Comparison of ENCODE assay signal across 40 cellular contexts in genomic region chr16:1263591-1264216, GRCh38. TPM values are rescaled to one million over a fixed set of nuclear protein-coding genes. Genes with fewer than 3 reads are reported as not detected.
"Had no signal": no experiment of that assay in that cellular context is flagged by ENCODE, and none has a peak within 500 bp of the region (broad histone marks: within the 10 kb centered on the region; RNA-seq: fewer than 3 reads in every experiment).

No MANE protein-coding gene starts in this region.

- H3K36me3 Mint-ChIP-seq: activated naive CD4-positive, alpha-beta T cell treated with anti-CD3 and anti-CD28 coated beads, Interleukin-2, amount 50 U/mL, for 72 hours; activated naive CD8-positive, alpha-beta T cell treated with anti-CD3 and anti-CD28 coated beads for 36 hours had no signal

- H3K4me3 Mint-ChIP-seq: activated CD4-positive, alpha-beta memory T cell treated with anti-CD3 and anti-CD28 coated beads, Interleukin-2, amount 10 ng/mL, durations not matched to agents 7 days and 5 days; activated CD4-positive, alpha-beta T cell treated with anti-CD3 and anti-CD28 coated beads for 36 hours; activated CD4-positive, alpha-beta T cell treated with anti-CD3 and anti-CD28 coated beads, Interleukin-2, amount 10 ng/mL, durations not matched to agents 7 days and 5 days; activated naive CD4-positive, alpha-beta T cell treated with anti-CD3 and anti-CD28 coated beads for 36 hours; activated naive CD8-positive, alpha-beta T cell treated with anti-CD3 and anti-CD28 coated beads for 36 hours; activated T-cell treated with anti-CD3 and anti-CD28 coated beads, Interleukin-2, amount 50 U/mL, for 4 hours; activated T-cell treated with anti-CD3 and anti-CD28 coated beads, Interleukin-2, amount 50 U/mL, for 72 hours; activated T-helper 1 cell treated with anti-CD3 and anti-CD28 coated beads, Interleukin-12 subunit alpha, Interleukin-12 subunit beta, Interleukin-2, Interleukin-4 antibody, amounts not matched to agents 30 ng/mL and 10 ng/mL and 1 ng/mL, durations not matched to agents 14 hours and 24 hours and 36 hours; activated T-helper 17 cell treated with anti-CD3 and anti-CD28 coated beads, Interleukin-2, amount 50 U/mL, for 72 hours; T-helper 1 cell treated with Interleukin-12 subunit alpha and Interleukin-12 subunit beta and Interleukin-4 antibody, amounts not matched to agents 30 μg/mL and 1 μg/mL, for 36 hours; T-helper 2 cell treated with Interferon-gamma antibody and Interleukin-4, amounts not matched to agents 5 μg/mL and 100 μg/mL, for 36 hours; WTC11 had no signal

- H3K27ac ChIP-seq: adrenal gland, body of pancreas, brain microvascular endothelial cell, breast epithelium, WERI-Rb-1 had no signal

- H3K36me3 ChIP-seq: adrenal gland, brain microvascular endothelial cell, breast epithelium, WERI-Rb-1 had no signal

- H3K4me1 ChIP-seq: adrenal gland had no signal

- H3K27ac Mint-ChIP-seq: activated CD4-positive, alpha-beta memory T cell treated with anti-CD3 and anti-CD28 coated beads, Interleukin-2, amount 10 ng/mL, durations not matched to agents 7 days and 5 days; activated CD4-positive, alpha-beta T cell treated with anti-CD3 and anti-CD28 coated beads for 36 hours; activated CD4-positive, alpha-beta T cell treated with anti-CD3 and anti-CD28 coated beads, Interleukin-2, amount 10 ng/mL, durations not matched to agents 7 days and 5 days; activated naive CD4-positive, alpha-beta T cell treated with anti-CD3 and anti-CD28 coated beads for 36 hours; activated naive CD4-positive, alpha-beta T cell treated with anti-CD3 and anti-CD28 coated beads, Interleukin-2, amount 50 U/mL, for 72 hours; activated naive CD8-positive, alpha-beta T cell treated with anti-CD3 and anti-CD28 coated beads for 36 hours; activated T-cell treated with anti-CD3 and anti-CD28 coated beads, Interleukin-2, amount 50 U/mL, for 72 hours; activated T-helper 1 cell treated with anti-CD3 and anti-CD28 coated beads, Interleukin-12 subunit alpha, Interleukin-12 subunit beta, Interleukin-2, Interleukin-4 antibody, amounts not matched to agents 30 ng/mL and 10 ng/mL and 1 ng/mL, durations not matched to agents 14 hours and 24 hours and 36 hours; activated T-helper 17 cell treated with anti-CD3 and anti-CD28 coated beads, Interleukin-2, amount 50 U/mL, for 72 hours; T-helper 1 cell treated with Interleukin-12 subunit alpha and Interleukin-12 subunit beta and Interleukin-4 antibody, amounts not matched to agents 30 μg/mL and 1 μg/mL, for 36 hours; T-helper 2 cell treated with Interferon-gamma antibody and Interleukin-4, amounts not matched to agents 5 μg/mL and 100 μg/mL, for 36 hours had no signal

- DNase-seq: activated CD4-positive, alpha-beta memory T cell treated with anti-CD3 and anti-CD28 coated beads, Interleukin-2, amount 10 ng/mL, durations not matched to agents 7 days and 5 days; activated CD4-positive, alpha-beta T cell treated with anti-CD3 and anti-CD28 coated beads for 1 hour; activated CD4-positive, alpha-beta T cell treated with anti-CD3 and anti-CD28 coated beads for 36 hours; activated CD4-positive, alpha-beta T cell treated with anti-CD3 and anti-CD28 coated beads for 48 hours; activated CD4-positive, alpha-beta T cell treated with anti-CD3 and anti-CD28 coated beads, Interleukin-2, amount 10 ng/mL, durations not matched to agents 7 days and 5 days; activated CD4-positive, alpha-beta T cell treated with anti-CD3 and anti-CD28 coated beads, Interleukin-2, amount 50 U/mL, for 48 hours; activated CD4-positive, CD25-positive, alpha-beta regulatory T cell; activated CD8-positive, alpha-beta memory T cell treated with anti-CD3 and anti-CD28 coated beads, Interleukin-2, amount 50 U/mL, for 4 hours; activated effector memory CD4-positive, alpha-beta T cell treated with anti-CD3 and anti-CD28 coated beads, Interleukin-2, amount 50 U/mL, for 16 hours; activated gamma-delta T cell treated with Interleukin-2 at 50 U/mL for 16 hours; activated naive CD4-positive, alpha-beta T cell; activated naive CD4-positive, alpha-beta T cell treated with anti-CD3 and anti-CD28 coated beads for 36 hours; activated naive CD4-positive, alpha-beta T cell treated with anti-CD3 and anti-CD28 coated beads, Interleukin-2, amount 50 U/mL, for 16 hours; activated naive CD8-positive, alpha-beta T cell treated with anti-CD3 and anti-CD28 coated beads for 36 hours; activated T-cell treated with anti-CD3 and anti-CD28 coated beads for 4 hours; activated T-cell treated with anti-CD3 and anti-CD28 coated beads, Interleukin-2, amount 50 U/mL, for 1 hour; activated T-cell treated with anti-CD3 and anti-CD28 coated beads, Interleukin-2, amount 50 U/mL, for 4 hours; activated T-cell treated with anti-CD3 and anti-CD28 coated beads, Interleukin-2, amount 50 U/mL, for 72 hours; adrenal gland; amniotic stem cell; aorta; body of pancreas; brain microvascular endothelial cell; central memory CD4-positive, alpha-beta T cell; T-helper 1 cell; T-helper 2 cell; T-helper 9 cell; WERI-Rb-1 had no signal

- H3K9me3 ChIP-seq: adrenal gland, body of pancreas had no signal

- H3K9me3 Mint-ChIP-seq: activated T-cell treated with anti-CD3 and anti-CD28 coated beads, Interleukin-2, amount 50 U/mL, for 4 hours had no signal

- H3K4me3 ChIP-seq: adrenal gland, body of pancreas, breast epithelium had no signal

- ATAC-seq: activated CD4-positive, alpha-beta T cell treated with anti-CD3 and anti-CD28 coated beads for 36 hours; activated CD4-positive, CD25-positive, alpha-beta regulatory T cell treated with anti-CD3 and anti-CD28 coated beads, Interleukin-2, amount 50 U/mL, for 24 hours; activated naive CD4-positive, alpha-beta T cell treated with anti-CD3 and anti-CD28 coated beads, Interleukin-2, amount 50 U/mL, for 72 hours; activated T-cell treated with anti-CD3 and anti-CD28 coated beads, Interleukin-2, amount 50 U/mL, for 4 hours; activated T-cell treated with anti-CD3 and anti-CD28 coated beads, Interleukin-2, amount 50 U/mL, for 72 hours; activated T-helper 17 cell treated with anti-CD3 and anti-CD28 coated beads, Interleukin-2, amount 50 U/mL, for 72 hours; body of pancreas; WTC11 had no signal

RNA-seq across cellular contexts. Expression of gene TPSD1, which starts 7.8 kb away (rescaled TPM):
- total RNA-seq: activated CD4-positive, alpha-beta memory T cell treated with anti-CD3 and anti-CD28 coated beads, Interleukin-2, amount 10 ng/mL, durations not matched to agents 7 days and 5 days; activated CD4-positive, alpha-beta T cell treated with anti-CD3 and anti-CD28 coated beads for 36 hours; activated CD4-positive, alpha-beta T cell treated with anti-CD3 and anti-CD28 coated beads, Interleukin-2, amount 10 ng/mL, durations not matched to agents 7 days and 5 days; activated CD8-positive, alpha-beta memory T cell treated with anti-CD3 and anti-CD28 coated beads for 36 hours; activated naive CD4-positive, alpha-beta T cell treated with anti-CD3 and anti-CD28 coated beads for 36 hours; activated naive CD4-positive, alpha-beta T cell treated with anti-CD3 and anti-CD28 coated beads, Interleukin-2, amount 50 U/mL, for 72 hours; activated naive CD8-positive, alpha-beta T cell treated with anti-CD3 and anti-CD28 coated beads for 36 hours; activated T-cell treated with anti-CD3 and anti-CD28 coated beads, Interleukin-2, amount 50 U/mL, for 72 hours; activated T-helper 1 cell treated with anti-CD3 and anti-CD28 coated beads, Interleukin-12 subunit alpha, Interleukin-12 subunit beta, Interleukin-2, Interleukin-4 antibody, amounts not matched to agents 30 ng/mL and 10 ng/mL and 1 ng/mL, durations not matched to agents 14 hours and 24 hours and 36 hours; activated T-helper 17 cell treated with anti-CD3 and anti-CD28 coated beads, Interleukin-2, amount 50 U/mL, for 72 hours; adrenal gland; aorta; astrocyte; cardiac septum; chondrocyte had no signal

RNA-seq across cellular contexts. Expression of gene TPSAB1, which starts 23.2 kb away (rescaled TPM):
- total RNA-seq: activated CD4-positive, alpha-beta memory T cell treated with anti-CD3 and anti-CD28 coated beads, Interleukin-2, amount 10 ng/mL, durations not matched to agents 7 days and 5 days; activated CD4-positive, alpha-beta T cell treated with anti-CD3 and anti-CD28 coated beads for 36 hours; activated CD4-positive, alpha-beta T cell treated with anti-CD3 and anti-CD28 coated beads, Interleukin-2, amount 10 ng/mL, durations not matched to agents 7 days and 5 days; activated CD8-positive, alpha-beta memory T cell treated with anti-CD3 and anti-CD28 coated beads for 36 hours; activated naive CD4-positive, alpha-beta T cell treated with anti-CD3 and anti-CD28 coated beads for 36 hours; activated naive CD8-positive, alpha-beta T cell treated with anti-CD3 and anti-CD28 coated beads for 36 hours; activated T-helper 1 cell treated with anti-CD3 and anti-CD28 coated beads, Interleukin-12 subunit alpha, Interleukin-12 subunit beta, Interleukin-2, Interleukin-4 antibody, amounts not matched to agents 30 ng/mL and 10 ng/mL and 1 ng/mL, durations not matched to agents 14 hours and 24 hours and 36 hours; astrocyte; chondrocyte; WTC11 had no signal

RNA-seq across cellular contexts. Expression of gene TPSB2, which starts 33.7 kb away (rescaled TPM):
- total RNA-seq: activated CD4-positive, alpha-beta memory T cell treated with anti-CD3 and anti-CD28 coated beads, Interleukin-2, amount 10 ng/mL, durations not matched to agents 7 days and 5 days; activated CD4-positive, alpha-beta T cell treated with anti-CD3 and anti-CD28 coated beads for 36 hours; activated CD4-positive, alpha-beta T cell treated with anti-CD3 and anti-CD28 coated beads, Interleukin-2, amount 10 ng/mL, durations not matched to agents 7 days and 5 days; activated CD8-positive, alpha-beta memory T cell treated with anti-CD3 and anti-CD28 coated beads for 36 hours; activated naive CD4-positive, alpha-beta T cell treated with anti-CD3 and anti-CD28 coated beads for 36 hours; activated naive CD8-positive, alpha-beta T cell treated with anti-CD3 and anti-CD28 coated beads for 36 hours; activated T-helper 1 cell treated with anti-CD3 and anti-CD28 coated beads, Interleukin-12 subunit alpha, Interleukin-12 subunit beta, Interleukin-2, Interleukin-4 antibody, amounts not matched to agents 30 ng/mL and 10 ng/mL and 1 ng/mL, durations not matched to agents 14 hours and 24 hours and 36 hours; activated T-helper 17 cell treated with anti-CD3 and anti-CD28 coated beads, Interleukin-2, amount 50 U/mL, for 72 hours; astrocyte; chondrocyte had no signal

RNA-seq across cellular contexts. Expression of gene TPSG1, which starts 38.6 kb away (rescaled TPM):
- total RNA-seq: activated CD4-positive, alpha-beta memory T cell treated with anti-CD3 and anti-CD28 coated beads, Interleukin-2, amount 10 ng/mL, durations not matched to agents 7 days and 5 days; activated CD4-positive, alpha-beta T cell treated with anti-CD3 and anti-CD28 coated beads for 36 hours; activated CD4-positive, alpha-beta T cell treated with anti-CD3 and anti-CD28 coated beads, Interleukin-2, amount 10 ng/mL, durations not matched to agents 7 days and 5 days; activated CD8-positive, alpha-beta memory T cell treated with anti-CD3 and anti-CD28 coated beads for 36 hours; activated naive CD4-positive, alpha-beta T cell treated with anti-CD3 and anti-CD28 coated beads for 36 hours; activated naive CD4-positive, alpha-beta T cell treated with anti-CD3 and anti-CD28 coated beads, Interleukin-2, amount 50 U/mL, for 72 hours; activated naive CD8-positive, alpha-beta T cell treated with anti-CD3 and anti-CD28 coated beads for 36 hours; activated T-cell treated with anti-CD3 and anti-CD28 coated beads, Interleukin-2, amount 50 U/mL, for 4 hours; activated T-helper 1 cell treated with anti-CD3 and anti-CD28 coated beads, Interleukin-12 subunit alpha, Interleukin-12 subunit beta, Interleukin-2, Interleukin-4 antibody, amounts not matched to agents 30 ng/mL and 10 ng/mL and 1 ng/mL, durations not matched to agents 14 hours and 24 hours and 36 hours; activated T-helper 17 cell treated with anti-CD3 and anti-CD28 coated beads, Interleukin-2, amount 50 U/mL, for 72 hours; astrocyte; body of pancreas; cardiac septum; chondrocyte; WTC11 had no signal
